In the genomic region with DNA sequence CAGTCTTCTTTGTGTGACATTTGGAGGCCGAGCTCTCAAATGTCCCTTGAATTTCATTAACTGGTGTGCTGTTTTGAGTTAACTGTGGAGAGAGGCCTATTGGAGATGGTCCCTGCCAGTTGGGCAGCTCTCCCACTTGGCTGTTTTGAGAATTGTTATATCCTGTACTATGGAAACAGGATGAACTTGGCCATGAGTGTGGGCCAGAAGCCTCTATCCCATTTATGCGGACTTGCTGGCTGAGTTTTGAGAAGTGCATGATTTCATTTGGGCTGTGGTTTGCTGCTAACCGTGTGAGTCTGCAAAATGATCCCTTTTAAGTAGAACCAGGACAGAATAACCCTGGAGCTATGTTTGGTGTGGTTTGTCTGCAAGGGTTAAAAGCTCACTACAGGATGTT, we compare ENCODE assay signal across 9 cellular contexts.
DNase-seq lines count a peak whose midpoint lies in the region; ATAC-seq and TF ChIP-seq lines count a peak whose summit lies in the region.
"Had no signal": no experiment of that assay in that cellular context is flagged by ENCODE, and none has a peak within 500 bp of the region (broad histone marks: within the 10 kb centered on the region; RNA-seq: fewer than 3 reads in every experiment).

No MANE protein-coding gene starts in this region.

- CTCF ChIA-PET in BJ (lab: Yijun Ruan, JAX) = interaction anchor here (0.7 to 2.0 kb wide), 3 partner anchors 9 to 364 kb away, joined by 4 to 14 read pairs (median 5); no protein-coding TSS in a partner anchor

- peak overlapping the region; percentile 70 to 72 for H3K27ac ChIP-seq in ascending aorta

- no peaks in the 10 kb centered on the region for H3K9me3 ChIP-seq in ascending aorta

- ATAC-seq in Right ventricle myocardium superior (ENCODE audit: poor library complexity) = peak; percentile 93
- ATAC-seq in GM18520 (IDR thresholded peaks at IDR 0.05; ENCODE audit: unreplicated experiment) = no peak
- ATAC-seq: CD8-positive, alpha-beta T cell had no signal

- POLR2A ChIA-PET in BJ (lab: Charles Lee) = interaction anchor here (0.6 kb wide), 1 partner anchor 13 kb away, joined by 3 read pairs; no protein-coding TSS in a partner anchor

- TF ChIP-seq CTCF in BJ (IDR thresholded peaks at IDR 0.05; ENCODE audit: insufficient read depth, low read depth, low read length) = no peak
- TF ChIP-seq CTCF in ascending aorta (IDR thresholded peaks at IDR 0.05) = no peak

- intact Hi-C loops in ascending aorta (cut with DNase I) (loop anchor here (5.0 kb wide), 2 partner anchors 55 to 80 kb away; no protein-coding TSS in a partner anchor), Right ventricle myocardium superior (cut with DNase I) (no loop called here), posterior vena cava (cut with DNase I) (loop anchor here (5.0 kb wide), 2 partner anchors 115 to 365 kb away; partner anchors contain the start of gene PTPRG (in 1 of the 2))

- H3K27me3 ChIP-seq in BJ (ENCODE audit: control insufficient read depth, insufficient read depth, low read length) (no peaks in the 10 kb centered on the region), ascending aorta (no peaks in the 10 kb centered on the region)

- H3K4me1 ChIP-seq in ascending aorta = peaks cover 0 to 49% of the 10 kb centered on the region in 2 donors

- H3K4me3 ChIP-seq in BJ (ENCODE audit: low read depth, low read length) (no peak overlapping the region), ascending aorta (no peak overlapping the region)

- no peaks in the 10 kb centered on the region for H3K36me3 ChIP-seq in BJ (ENCODE audit: control insufficient read depth, insufficient read depth, low read length)
- H3K36me3 ChIP-seq in ascending aorta = no peaks in the 10 kb centered on the region

- peak; percentile 81 for DNase-seq in BJ (ENCODE audit: low read depth)
- DNase-seq in ascending aorta (ENCODE audit: low spot score in 2 of 2) = peak in 1 of 2 donors; percentile 77
- peak; percentile 89 for DNase-seq in Right ventricle myocardium superior
- peak; percentile 95 for DNase-seq in posterior vena cava (ENCODE audit: low spot score)
- no peak for DNase-seq in NCI-H510A (lab: John Stamatoyannopoulos, UW)
- DNase-seq in NOMO-1 (lab: John Stamatoyannopoulos, UW; ENCODE audit: unreplicated experiment in 2 of 2) = no peak
- no peak for DNase-seq in activated CD4-positive, CD25-positive, alpha-beta regulatory T cell (lab: John Stamatoyannopoulos, UW)
- DNase-seq: CD8-positive, alpha-beta T cell had no signal

Comparison
In these comparisons a context has a peak if more than half of its experiments do, and no peak if none do; other contexts are left out.
1. DNase-seq: peak in BJ (single experiment), Right ventricle myocardium superior (single experiment) and posterior vena cava (single experiment); none in NCI-H510A (single experiment), NOMO-1 (0 of 2) and activated CD4-positive, CD25-positive, alpha-beta regulatory T cell (0 of 4).